1 cellular context compared by ENCODE assay signal in genomic region chr14:99612065-99612736, GRCh38.
TF ChIP-seq lines count a peak whose summit lies in the region.

No MANE protein-coding gene starts in this region.

TF ChIP-seq in H1, 55 proteins besides CTCF, POLR2A, EP300 and RAD21:
- TF ChIP-seq RNF2 (IDR thresholded peaks at IDR 0.05; ENCODE audit: borderline replicate concordance, low read depth, low read length, missing control alignments, poor library complexity, severe bottlenecking): no peak
- TF ChIP-seq EZH2 (IDR thresholded peaks at IDR 0.05; ENCODE audit: low read depth, low read length, severe bottlenecking): no peak
- no peak for TF ChIP-seq CREB1 (IDR thresholded peaks at IDR 0.05)
- no peak for TF ChIP-seq MAFK (IDR thresholded peaks at IDR 0.05; ENCODE audit: low read depth, low read length)
- no peak for TF ChIP-seq SIX5 (IDR thresholded peaks at IDR 0.05; ENCODE audit: low read depth, low read length)
- TF ChIP-seq YY1 (IDR thresholded peaks at IDR 0.05; ENCODE audit: low read depth, low read length): no peak
- no peak for TF ChIP-seq KDM5A (IDR thresholded peaks at IDR 0.05; ENCODE audit: low read length)
- TF ChIP-seq JUN (IDR thresholded peaks at IDR 0.05; ENCODE audit: low read depth, low read length): no peak
- no peak for TF ChIP-seq RXRA (IDR thresholded peaks at IDR 0.05; ENCODE audit: insufficient read depth, low read depth, low read length)
- TF ChIP-seq CHD2 (IDR thresholded peaks at IDR 0.05; ENCODE audit: low read length): no peak
- no peak for TF ChIP-seq JUND (IDR thresholded peaks at IDR 0.05; ENCODE audit: low read length)
